Comparison of ENCODE assay signal across 18 cellular contexts in genomic region chr2:16728742-16729141, GRCh38.
DNase-seq lines count a peak whose midpoint lies in the region; ATAC-seq and TF ChIP-seq lines count a peak whose summit lies in the region.
"Had no signal": no experiment of that assay in that cellular context is flagged by ENCODE, and none has a peak within 500 bp of the region (broad histone marks: within the 10 kb centered on the region; RNA-seq: fewer than 3 reads in every experiment).

No MANE protein-coding gene starts in this region.

- no peak for TF ChIP-seq CTCF in psoas muscle (IDR thresholded peaks at IDR 0.05)

- H3K4me1 Mint-ChIP-seq in T-helper 1 cell treated with Interleukin-12 subunit alpha and Interleukin-12 subunit beta and Interleukin-4 antibody, amounts not matched to agents 30 μg/mL and 1 μg/mL, for 36 hours (ENCODE audit: low read depth) = peaks cover 3% of the 10 kb centered on the region
- H3K4me1 Mint-ChIP-seq: activated naive CD4-positive, alpha-beta T cell treated with anti-CD3 and anti-CD28 coated beads, Interleukin-2, amount 10 ng/mL, durations not matched to agents 7 days and 5 days had no signal

- H3K27ac ChIP-seq in psoas muscle = peak overlapping the region; percentile 64
- H3K27ac ChIP-seq: 22Rv1, parathyroid adenoma had no signal

- intact Hi-C loops in psoas muscle (cut with DNase I) = loop anchor here (5.0 kb wide), 3 partner anchors 61 to 91 kb away; partner anchors contain the start of gene CYRIA (in 1 of the 2)

- peaks cover 6% of the 10 kb centered on the region for H3K27me3 Mint-ChIP-seq in T-helper 1 cell treated with Interleukin-12 subunit alpha and Interleukin-12 subunit beta and Interleukin-4 antibody, amounts not matched to agents 30 μg/mL and 1 μg/mL, for 36 hours (ENCODE audit: low read depth)

- H3K36me3 Mint-ChIP-seq in T-helper 1 cell treated with Interleukin-12 subunit alpha and Interleukin-12 subunit beta and Interleukin-4 antibody, amounts not matched to agents 30 μg/mL and 1 μg/mL, for 36 hours (ENCODE audit: low read depth) = no peaks in the 10 kb centered on the region
- H3K36me3 Mint-ChIP-seq: activated naive CD4-positive, alpha-beta T cell treated with anti-CD3 and anti-CD28 coated beads, Interleukin-2, amount 10 ng/mL, durations not matched to agents 7 days and 5 days had no signal

- H3K4me3 Mint-ChIP-seq in T-helper 1 cell treated with Interleukin-12 subunit alpha and Interleukin-12 subunit beta and Interleukin-4 antibody, amounts not matched to agents 30 μg/mL and 1 μg/mL, for 36 hours = no peak overlapping the region
- H3K4me3 Mint-ChIP-seq: activated naive CD4-positive, alpha-beta T cell treated with anti-CD3 and anti-CD28 coated beads, Interleukin-2, amount 10 ng/mL, durations not matched to agents 7 days and 5 days had no signal

- H3K9me3 Mint-ChIP-seq in T-helper 1 cell treated with Interleukin-12 subunit alpha and Interleukin-12 subunit beta and Interleukin-4 antibody, amounts not matched to agents 30 μg/mL and 1 μg/mL, for 36 hours = no peaks in the 10 kb centered on the region
- H3K9me3 Mint-ChIP-seq: activated naive CD4-positive, alpha-beta T cell treated with anti-CD3 and anti-CD28 coated beads, Interleukin-2, amount 10 ng/mL, durations not matched to agents 7 days and 5 days had no signal

- peaks cover 10% of the 10 kb centered on the region for H3K4me1 ChIP-seq in psoas muscle
- H3K4me1 ChIP-seq: parathyroid adenoma had no signal

- no peaks in the 10 kb centered on the region for H3K9me3 ChIP-seq in psoas muscle

- 21 to 34% (median 28%) methylated on average over 4 of the region's 4 CpGs for WGBS in psoas muscle, 3 donors

- H3K4me3 ChIP-seq in psoas muscle = no peak overlapping the region

- peak overlapping the region; percentile 1 for H3K27ac Mint-ChIP-seq in T-helper 1 cell treated with Interleukin-12 subunit alpha and Interleukin-12 subunit beta and Interleukin-4 antibody, amounts not matched to agents 30 μg/mL and 1 μg/mL, for 36 hours
- H3K27ac Mint-ChIP-seq: activated naive CD4-positive, alpha-beta T cell treated with anti-CD3 and anti-CD28 coated beads, Interleukin-2, amount 10 ng/mL, durations not matched to agents 7 days and 5 days had no signal

- DNase-seq in T-helper 1 cell (no peak), psoas muscle (no peak), NCI-H1417 (lab: John Stamatoyannopoulos, UW) (no peak), inferior parietal cortex (ENCODE audit: extremely low spot score) (no peak), NCI-H1092 (lab: John Stamatoyannopoulos, UW) (no peak)
- DNase-seq: activated naive CD4-positive, alpha-beta T cell treated with anti-CD3 and anti-CD28 coated beads, Interleukin-2, amount 10 ng/mL, durations not matched to agents 7 days and 5 days; cerebellar nuclear complex; DMS 273 treated with DMSO at 0.1 percent for 48 hours; HCEC 1CT; mesendoderm; NCI-H1694; NCI-H82; stimulated activated CD4-positive, alpha-beta T cell treated with anti-CD3 and anti-CD28 coated beads, Interleukin-2, amount 100 ng/mL, for 24 hours had no signal

- H3K27me3 ChIP-seq in psoas muscle (ENCODE audit: insufficient read depth in 3 of 3, low read length in 2 of 3) = no peaks in the 10 kb centered on the region

- ATAC-seq in GM21515 (IDR thresholded peaks at IDR 0.05; ENCODE audit: unreplicated experiment) (peak; percentile 82), HG03175 (IDR thresholded peaks at IDR 0.05; ENCODE audit: unreplicated experiment) (peak; percentile 63), psoas muscle (peak; percentile 89 to 97 (median 94))

- no peaks in the 10 kb centered on the region for H3K36me3 ChIP-seq in psoas muscle (ENCODE audit: insufficient read depth in 1 of 2, low read depth in 1 of 2)
